ENCODE assay signal across 26 cellular contexts in genomic region chr5:134913795-134914194, GRCh38. TPM values are rescaled to one million over a fixed set of nuclear protein-coding genes. Genes with fewer than 3 reads are reported as not detected.
DNase-seq lines count a peak whose midpoint lies in the region; ATAC-seq, FAIRE-seq and TF ChIP-seq lines count a peak whose summit lies in the region.
"Had no signal": no experiment of that assay in that cellular context is flagged by ENCODE, and none has a peak within 500 bp of the region (broad histone marks: within the 10 kb centered on the region; RNA-seq: fewer than 3 reads in every experiment).

No MANE protein-coding gene starts in this region.

- no peak overlapping the region for H3K4me3 ChIP-seq in K562
- no peak overlapping the region for H3K4me3 ChIP-seq in trophoblast cell (ENCODE audit: low read depth, low read length)
- no peak overlapping the region for H3K4me3 ChIP-seq in SK-N-SH (ENCODE audit: low read depth in 2 of 2, low read length in 1 of 2)
- H3K4me3 ChIP-seq: A549; BLaER1 treated with 17β-estradiol and CSF1 and Interleukin-3, amounts not matched to agents 10 nM and 100 nM; GM12878; HAP-1 had no signal

- POLR2A ChIA-PET in K562 (lab: Yijun Ruan, JAX), result interaction anchor here (0.6 kb wide), 1 partner anchor 425 kb away, joined by 3 read pairs; no protein-coding TSS in a partner anchor
- POLR2A ChIA-PET in SK-N-SH (lab: Yijun Ruan, JAX), result no interaction called here

- H4K20me1 ChIP-seq in K562 (replicated peaks; ENCODE audit: control insufficient read depth, insufficient read depth, low read length), result no peaks in the 10 kb centered on the region; the same call in 1 of the 2 replicates
- no peaks in the 10 kb centered on the region for H4K20me1 ChIP-seq in SK-N-SH (ENCODE audit: insufficient read depth)

- H3F3A ChIP-seq in SK-N-SH (replicated peaks; ENCODE audit: insufficient read depth), result no peaks in the 10 kb centered on the region

- H3K79me1 ChIP-seq in trophoblast cell (ENCODE audit: low read length), result no peaks in the 10 kb centered on the region

- H3K27me3 Mint-ChIP-seq in activated T-cell treated with anti-CD3 and anti-CD28 coated beads, Interleukin-2, amount 50 U/mL, for 72 hours (ENCODE audit: low read depth), result no peaks in the 10 kb centered on the region
- H3K27me3 Mint-ChIP-seq: CD4-positive, alpha-beta T cell; CD8-positive, alpha-beta memory T cell had no signal

- no peak for TF ChIP-seq RAD21 in K562 (CRISPR knock-in tag; conservative IDR thresholded peaks at IDR 0.05 in 1 of 2, IDR thresholded peaks at IDR 0.05 in 1 of 2)
- no peak for TF ChIP-seq RAD21 in SK-N-SH (IDR thresholded peaks at IDR 0.05; ENCODE audit: low read length)

- H3K14ac ChIP-seq in trophoblast cell (ENCODE audit: low read length), result no peak overlapping the region

- no peak for TF ChIP-seq POLR2A in GM12891 (IDR thresholded peaks at IDR 0.05; ENCODE audit: low read depth, low read length)
- TF ChIP-seq POLR2A in K562 (conservative IDR thresholded peaks at IDR 0.05), result no peak

- BruUV-seq in K562 (replicated peaks; lab: Mats Ljungman, UMichigan), result no TSS peak

- intact Hi-C loops in K562 (cut with micrococcal nuclease), result no loop called here

- H4K8ac ChIP-seq in trophoblast cell (ENCODE audit: low read depth, low read length), result no peak overlapping the region

- ATAC-seq in activated T-cell treated with anti-CD3 and anti-CD28 coated beads, Interleukin-2, amount 50 U/mL, for 72 hours (replicated peaks in 1 of 2), result peak; percentile 25 to 30
- peak; percentile 22; the same call in 2 of the 3 replicates for ATAC-seq in K562
- ATAC-seq: A549, GM12878 had no signal

- CTCF ChIA-PET in K562 (lab: Yijun Ruan, JAX; ENCODE audit: low intra/inter-chr PET ratio) (no interaction called here), SK-N-SH (lab: Yijun Ruan, JAX) (no interaction called here)

- no peak overlapping the region for H4K12ac ChIP-seq in trophoblast cell (ENCODE audit: low read depth, low read length)

- no peak overlapping the region for H2AFZ ChIP-seq in K562 (ENCODE audit: low read depth, low read length)
- no peak overlapping the region for H2AFZ ChIP-seq in trophoblast cell (ENCODE audit: insufficient read depth, low read length, poor library complexity)
- H2AFZ ChIP-seq in SK-N-SH (ENCODE audit: low read depth), result no peak overlapping the region

- FAIRE-seq in GM12891 (lab: Jason Lieb, UNC), result peak; percentile 31
- no peak for FAIRE-seq in K562 (lab: Jason Lieb, UNC)
- FAIRE-seq: A549, D721Med, GM12878, H54 had no signal

- no peak overlapping the region for H3K4me3 Mint-ChIP-seq in activated T-cell treated with anti-CD3 and anti-CD28 coated beads, Interleukin-2, amount 50 U/mL, for 72 hours
- H3K4me3 Mint-ChIP-seq: CD14-positive monocyte; CD4-positive, alpha-beta T cell; CD8-positive, alpha-beta memory T cell; HFFc6 had no signal

- no peak for TF ChIP-seq EP300 in K562 (IDR thresholded peaks at IDR 0.05; ENCODE audit: low read length)
- no peak for TF ChIP-seq EP300 in SK-N-SH (IDR thresholded peaks at IDR 0.05; ENCODE audit: borderline replicate concordance in 1 of 2, low read depth in 1 of 2, low read length in 1 of 2)

- no peaks in the 10 kb centered on the region for H3K9me3 ChIP-seq in K562 (replicated peaks; ENCODE audit: control insufficient read depth, insufficient read depth, low read depth, low read length)
- H3K9me3 ChIP-seq in trophoblast cell (ENCODE audit: insufficient read depth, low read depth, low read length), result peaks cover 2% of the 10 kb centered on the region
- no peaks in the 10 kb centered on the region for H3K9me3 ChIP-seq in SK-N-SH
- H3K9me3 ChIP-seq: A549; BE2C; BLaER1 treated with 17β-estradiol and CSF1 and Interleukin-3, amounts not matched to agents 10 nM and 100 nM; HAP-1 had no signal

- H3K36me3 ChIP-seq in K562 (ENCODE audit: control insufficient read depth, insufficient read depth, low read length), result peaks cover 80% of the 10 kb centered on the region
- H3K36me3 ChIP-seq in trophoblast cell (ENCODE audit: control insufficient read depth in 1 of 2, insufficient read depth in 2 of 2, low read length in 2 of 2), result peaks cover 5 to 6% of the 10 kb centered on the region in 2 experiments
- peaks cover 4 to 18% of the 10 kb centered on the region in 2 experiments for H3K36me3 ChIP-seq in SK-N-SH (replicated peaks in 1 of 2; ENCODE audit: control insufficient read depth in 1 of 2, insufficient read depth in 2 of 2, low read length in 1 of 2)

- H3K23ac ChIP-seq in trophoblast cell (ENCODE audit: low read length), result peak overlapping the region; percentile 20

- no peak overlapping the region for H3K4ac ChIP-seq in trophoblast cell (ENCODE audit: low read depth, low read length)

- no peak overlapping the region for H2BK5ac ChIP-seq in trophoblast cell (ENCODE audit: low read depth, low read length, poor library complexity)

- H3K79me2 ChIP-seq in K562 (ENCODE audit: control insufficient read depth, insufficient read depth, low read length) (no peaks in the 10 kb centered on the region), trophoblast cell (ENCODE audit: control insufficient read depth, insufficient read depth, low read length, poor library complexity) (no peaks in the 10 kb centered on the region), SK-N-SH (ENCODE audit: insufficient read depth) (no peaks in the 10 kb centered on the region)

- no peaks in the 10 kb centered on the region for H3K9me3 Mint-ChIP-seq in activated T-cell treated with anti-CD3 and anti-CD28 coated beads, Interleukin-2, amount 50 U/mL, for 72 hours
- H3K9me3 Mint-ChIP-seq: CD14-positive monocyte; CD4-positive, alpha-beta T cell; CD8-positive, alpha-beta memory T cell; HFFc6 had no signal

- no peaks in the 10 kb centered on the region; a peak in 1 of 5 replicates for H3K4me1 ChIP-seq in K562 (replicated peaks in 1 of 2; ENCODE audit: control insufficient read depth in 2 of 2, insufficient read depth in 2 of 2, low read length in 2 of 2)
- no peaks in the 10 kb centered on the region for H3K4me1 ChIP-seq in trophoblast cell (ENCODE audit: control insufficient read depth in 1 of 2, insufficient read depth in 2 of 2, low read length in 2 of 2)
- H3K4me1 ChIP-seq in SK-N-SH (ENCODE audit: control insufficient read depth in 1 of 2, insufficient read depth in 2 of 2, low read depth in 1 of 2, low read length in 1 of 2), result peaks cover 0 to 3% of the 10 kb centered on the region in 2 experiments; a peak in 1 of 4 replicates
- H3K4me1 ChIP-seq: BE2C; BLaER1 treated with 17β-estradiol and CSF1 and Interleukin-3, amounts not matched to agents 10 nM and 100 nM; HAP-1 had no signal

- DNase-seq in activated T-cell treated with anti-CD3 and anti-CD28 coated beads, Interleukin-2, amount 50 U/mL, for 72 hours, result no peak
- DNase-seq in activated T-cell treated with anti-CD3 and anti-CD28 coated beads, Interleukin-2, amount 50 U/mL, for 48 hours, result no peak
- DNase-seq in GM12891 (ENCODE audit: insufficient read length, low spot score) (no peak), K562 (ENCODE audit: extremely low read depth in 1 of 4, low spot score in 3 of 4) (no peak), trophoblast cell (no peak), GM13977 (ENCODE audit: low spot score) (no peak), SK-N-SH (no peak)
- DNase-seq: 8988T; ACHN; AML-193; BE2C; CD4-positive, alpha-beta T cell; CD8-positive, alpha-beta memory T cell; DMS 273 treated with DMSO at 0.1 percent for 48 hours; DMS79; EL; GDM1; GOT3; HFFc6 had no signal

- H3K27ac Mint-ChIP-seq in activated T-cell treated with anti-CD3 and anti-CD28 coated beads, Interleukin-2, amount 50 U/mL, for 72 hours, result no peak overlapping the region
- H3K27ac Mint-ChIP-seq: CD14-positive monocyte; CD4-positive, alpha-beta T cell; CD8-positive, alpha-beta memory T cell; HFFc6 had no signal

- no peak overlapping the region for H2AK5ac ChIP-seq in trophoblast cell (ENCODE audit: low read length)

- H2BK120ac ChIP-seq in trophoblast cell (ENCODE audit: insufficient read depth, low read length, poor library complexity), result no peak overlapping the region

- in situ Hi-C loops in K562 (cut with MboI), result no loop called here
- in situ Hi-C loops in GM13977 (cut with MboI; ENCODE audit: low pct_unique_long_range_greater_than_20kb, low sequenced_read_pairs, unreplicated experiment), result no loop called here

- H2BK12ac ChIP-seq in trophoblast cell (ENCODE audit: low read length), result no peak overlapping the region

- peak overlapping the region in 1 of 2 experiments; percentile 22; a peak in 1 of 4 replicates for H3K9ac ChIP-seq in K562 (ENCODE audit: insufficient read depth in 1 of 2, low read depth in 2 of 2, low read length in 2 of 2)
- no peak overlapping the region for H3K9ac ChIP-seq in trophoblast cell (ENCODE audit: low read length)
- H3K9ac ChIP-seq in SK-N-SH, result no peak overlapping the region
- H3K9ac ChIP-seq: BLaER1 treated with 17β-estradiol and CSF1 and Interleukin-3, amounts not matched to agents 10 nM and 100 nM had no signal

- WGBS in K562 (ENCODE audit: insufficient coverage, low coverage, missing lambda C conversion rate), result 83% methylated on average over 1 of the region's 1 CpG
- no CpG with 5 or more reads among the region's 1 CpG for WGBS in trophoblast cell (ENCODE audit: extremely low coverage, insufficient coverage, insufficient read length)
- WGBS in SK-N-SH (ENCODE audit: low lambda C conversion rate), result 100% methylated on average over 1 of the region's 1 CpG

- H3K4me2 ChIP-seq in K562 (ENCODE audit: insufficient read depth, low read length) (no peak overlapping the region), trophoblast cell (ENCODE audit: low read length) (no peak overlapping the region), SK-N-SH (no peak overlapping the region)
- H3K4me2 ChIP-seq: A549; BLaER1 treated with 17β-estradiol and CSF1 and Interleukin-3, amounts not matched to agents 10 nM and 100 nM had no signal

- H3K27me3 ChIP-seq in K562 (ENCODE audit: control insufficient read depth in 2 of 2, insufficient read depth in 2 of 2, low read length in 2 of 2) (no peaks in the 10 kb centered on the region), trophoblast cell (ENCODE audit: insufficient read depth, low read length) (no peaks in the 10 kb centered on the region), SK-N-SH (ENCODE audit: insufficient read depth) (no peaks in the 10 kb centered on the region)
- H3K27me3 ChIP-seq: BE2C; BLaER1 treated with 17β-estradiol and CSF1 and Interleukin-3, amounts not matched to agents 10 nM and 100 nM had no signal

- H3K36me3 Mint-ChIP-seq in activated T-cell treated with anti-CD3 and anti-CD28 coated beads, Interleukin-2, amount 50 U/mL, for 72 hours (ENCODE audit: insufficient read depth in 2 of 2), result peaks cover 0 to 6% of the 10 kb centered on the region in 2 donors

- H3K18ac ChIP-seq in trophoblast cell (ENCODE audit: low read length), result no peak overlapping the region

- no peak for TF ChIP-seq CTCF in K562 (IDR thresholded peaks at IDR 0.05 in 2 of 3, conservative IDR thresholded peaks at IDR 0.05 in 1 of 3; ENCODE audit: insufficient read depth in 2 of 3, low read depth in 1 of 3, low read length in 3 of 3)
- TF ChIP-seq CTCF in GM13977 (IDR thresholded peaks at IDR 0.05; ENCODE audit: extremely low read depth, insufficient read depth, missing control alignments), result no peak
- TF ChIP-seq CTCF in SK-N-SH (IDR thresholded peaks at IDR 0.05), result no peak

- no peaks in the 10 kb centered on the region for H3K9me1 ChIP-seq in K562 (ENCODE audit: control insufficient read depth, insufficient read depth, low read length)

- H3K4me1 Mint-ChIP-seq in activated T-cell treated with anti-CD3 and anti-CD28 coated beads, Interleukin-2, amount 50 U/mL, for 72 hours (ENCODE audit: low read depth), result peaks cover 16% of the 10 kb centered on the region
- H3K4me1 Mint-ChIP-seq: CD14-positive monocyte had no signal

- H3K27ac ChIP-seq in K562 (ENCODE audit: extremely low read depth, low read depth, low read length) (no peak overlapping the region), trophoblast cell (ENCODE audit: low read depth, low read length) (no peak overlapping the region), SK-N-SH (ENCODE audit: low read depth in 2 of 2, low read length in 1 of 2) (no peak overlapping the region)
- H3K27ac ChIP-seq: A549; BLaER1 treated with 17β-estradiol and CSF1 and Interleukin-3, amounts not matched to agents 10 nM and 100 nM had no signal

- H4K91ac ChIP-seq in trophoblast cell (ENCODE audit: low read depth, low read length), result no peak overlapping the region

- H3K9me2 ChIP-seq in SK-N-SH, result no peaks in the 10 kb centered on the region

RNA-seq across cellular contexts. Expression of gene PCBD2, which starts 8.9 kb away (rescaled TPM):
- total RNA-seq in activated T-cell treated with anti-CD3 and anti-CD28 coated beads, Interleukin-2, amount 50 U/mL, for 72 hours, result 10 to 100 TPM; 22.1 to 22.2 TPM
- polyA plus RNA-seq in GM12891 (2012; ENCODE audit: low read depth, missing spikeins), result 4.9 TPM
- total RNA-seq in K562 (2011; cell fraction: chromatin; rRNA removed; ENCODE audit: low replicate concordance), result 16.5 and 20.4 TPM in 2 replicates
- total RNA-seq in K562 (2011; cell fraction: nucleolus; rRNA removed), result 7.8 and 9.9 TPM in 2 replicates
- 19.7 and 32.0 TPM in 2 replicates for total RNA-seq in K562 (2011; cell fraction: nucleoplasm; rRNA removed)
- 5.2 and 8.9 TPM in 2 replicates for total RNA-seq in K562 (2014; rRNA removed)
- 8.0 and 8.4 TPM in 2 replicates for total RNA-seq in K562 (2014; rRNA removed; fragmentation: Illumina TruSeq; extraction: Trizol)
- total RNA-seq in K562 (2015; rRNA removed; fragmentation: Illumina TruSeq; extraction: Trizol), result 6.7 and 6.8 TPM in 2 replicates
- 8.0 and 10.4 TPM in 2 replicates for total RNA-seq in K562 (2021)
- 13.8 and 15.4 TPM in 2 replicates for polyA plus RNA-seq in K562 (2011; rRNA removed)
- 5.9 and 10.1 TPM in 2 replicates for polyA plus RNA-seq in K562 (2011; cell fraction: cytosol; rRNA removed)
- polyA plus RNA-seq in K562 (2011; cell fraction: nucleus; rRNA removed), result 8.4 and 12.2 TPM in 2 replicates
- 7.2 and 8.8 TPM in 2 replicates for polyA plus RNA-seq in K562 (2012)
- 6.8 and 7.0 TPM in 2 replicates for polyA plus RNA-seq in K562 (2014; fragmentation: Illumina TruSeq; extraction: Trizol)
- 1 to 10 TPM; 7.1 to 7.8 TPM for polyA plus RNA-seq in K562 (2014; fragmentation: Nextera tagmentation; extraction: Ambion mirVana)
- 8.0 and 10.7 TPM in 2 replicates for polyA plus RNA-seq in K562 (2014; rRNA removed)
- 5.7 and 8.1 TPM in 2 replicates for polyA minus RNA-seq in K562 (2011; rRNA and poly(A)+ RNA removed)
- polyA minus RNA-seq in K562 (2011; cell fraction: cytosol; rRNA and poly(A)+ RNA removed), result 5.2 and 6.5 TPM in 2 replicates
- polyA minus RNA-seq in K562 (2011; cell fraction: nucleus; rRNA and poly(A)+ RNA removed), result 5.0 and 5.7 TPM in 2 replicates
- polyA plus RNA-seq in trophoblast cell (2013), result 3.4 and 3.7 TPM in 2 replicates
- polyA plus RNA-seq in SK-N-SH (2012; rRNA removed), result 5.1 and 6.2 TPM in 2 replicates
- 7.5 and 7.7 TPM in 2 replicates for polyA plus RNA-seq in SK-N-SH (2012; cell fraction: cytosol; rRNA removed)
- 6.9 and 8.8 TPM in 2 replicates for polyA plus RNA-seq in SK-N-SH (2012; cell fraction: nucleus; rRNA removed)

RNA-seq across cellular contexts. Expression of gene TXNDC15, which starts 39.6 kb away (rescaled TPM):
- total RNA-seq in activated T-cell treated with anti-CD3 and anti-CD28 coated beads, Interleukin-2, amount 50 U/mL, for 72 hours, result 10 to 100 TPM; 46.9 TPM
- 27.2 TPM for polyA plus RNA-seq in GM12891 (2012; ENCODE audit: low read depth, missing spikeins)
- 19.7 and 21.9 TPM in 2 replicates for total RNA-seq in K562 (2011; cell fraction: chromatin; rRNA removed; ENCODE audit: low replicate concordance)
- 7.6 and 12.7 TPM in 2 replicates for total RNA-seq in K562 (2011; cell fraction: nucleolus; rRNA removed)
- total RNA-seq in K562 (2011; cell fraction: nucleoplasm; rRNA removed), result 15.2 and 20.8 TPM in 2 replicates
- total RNA-seq in K562 (2014; rRNA removed) (10.6 and 15.4 TPM in 2 replicates), K562 (2014; rRNA removed; fragmentation: Illumina TruSeq; extraction: Trizol) (10.3 and 12.8 TPM in 2 replicates), K562 (2015; rRNA removed; fragmentation: Illumina TruSeq; extraction: Trizol) (14.6 and 14.8 TPM in 2 replicates), K562 (2021) (8.9 and 11.7 TPM in 2 replicates)
- polyA plus RNA-seq in K562 (2011; rRNA removed) (10.4 and 12.3 TPM in 2 replicates), K562 (2014; fragmentation: Illumina TruSeq; extraction: Trizol) (8.6 and 12.6 TPM in 2 replicates), K562 (2014; fragmentation: Nextera tagmentation; extraction: Ambion mirVana) (1 to 10 TPM; 3.0 to 3.1 TPM), K562 (2014; rRNA removed) (14.7 and 14.9 TPM in 2 replicates), SK-N-SH (2012; rRNA removed) (93.9 and 112 TPM in 2 replicates)
- polyA plus RNA-seq in K562 (2011; cell fraction: cytosol; rRNA removed), result 10.4 and 12.4 TPM in 2 replicates
- polyA plus RNA-seq in K562 (2011; cell fraction: nucleus; rRNA removed), result 5.8 and 7.2 TPM in 2 replicates
- polyA plus RNA-seq in K562 (2012), result 7.1 and 15.0 TPM in 2 replicates
- polyA minus RNA-seq in K562 (2011; rRNA and poly(A)+ RNA removed), result 14.7 and 17.0 TPM in 2 replicates
- polyA minus RNA-seq in K562 (2011; cell fraction: cytosol; rRNA and poly(A)+ RNA removed), result 6.6 and 8.2 TPM in 2 replicates
- 2.3 and 3.6 TPM in 2 replicates for polyA minus RNA-seq in K562 (2011; cell fraction: nucleus; rRNA and poly(A)+ RNA removed)
- 33.7 and 34.0 TPM in 2 replicates for polyA plus RNA-seq in trophoblast cell (2013)
- 60.6 and 81.9 TPM in 2 replicates for polyA plus RNA-seq in SK-N-SH (2012; cell fraction: cytosol; rRNA removed)
- 61.0 and 63.9 TPM in 2 replicates for polyA plus RNA-seq in SK-N-SH (2012; cell fraction: nucleus; rRNA removed)

RNA-seq across cellular contexts. Expression of gene CATSPER3, which starts 53.9 kb away (rescaled TPM):
- 1 to 10 TPM in 1 of 2 donors, under 1 TPM in 1; 0.79 to 1.1 TPM for total RNA-seq in activated T-cell treated with anti-CD3 and anti-CD28 coated beads, Interleukin-2, amount 50 U/mL, for 72 hours
- 0.14 TPM for polyA plus RNA-seq in GM12891 (2012; ENCODE audit: low read depth, missing spikeins)
- total RNA-seq in K562 (2011; cell fraction: chromatin; rRNA removed; ENCODE audit: low replicate concordance), result 3.2 TPM in 2 replicates
- total RNA-seq in K562 (2011; cell fraction: nucleolus; rRNA removed), result 2.2 and 2.4 TPM in 2 replicates
- 1.5 and 1.7 TPM in 2 replicates for total RNA-seq in K562 (2011; cell fraction: nucleoplasm; rRNA removed)
- total RNA-seq in K562 (2014; rRNA removed) (0.14 and 0.45 TPM in 2 replicates), K562 (2014; rRNA removed; fragmentation: Illumina TruSeq; extraction: Trizol) (0.22 and 0.44 TPM in 2 replicates), K562 (2015; rRNA removed; fragmentation: Illumina TruSeq; extraction: Trizol) (0.38 and 0.43 TPM in 2 replicates), K562 (2021) (0.34 and 0.49 TPM in 2 replicates)
- polyA plus RNA-seq in K562 (2011; rRNA removed) (1.5 and 1.7 TPM in 2 replicates), K562 (2014; fragmentation: Illumina TruSeq; extraction: Trizol) (0.29 and 0.37 TPM in 2 replicates), K562 (2014; fragmentation: Nextera tagmentation; extraction: Ambion mirVana) (under 1 TPM; 0.60 to 0.62 TPM), K562 (2014; rRNA removed) (0.22 and 0.61 TPM in 2 replicates), SK-N-SH (2012; rRNA removed) (0.26 and 0.37 TPM in 2 replicates)
- 0.86 and 1.4 TPM in 2 replicates for polyA plus RNA-seq in K562 (2011; cell fraction: cytosol; rRNA removed)
- 2.2 and 4.2 TPM in 2 replicates for polyA plus RNA-seq in K562 (2011; cell fraction: nucleus; rRNA removed)
- 0.44 and 0.97 TPM in 2 replicates for polyA plus RNA-seq in K562 (2012)
- 1.3 and 1.8 TPM in 2 replicates for polyA minus RNA-seq in K562 (2011; rRNA and poly(A)+ RNA removed)
- polyA minus RNA-seq in K562 (2011; cell fraction: cytosol; rRNA and poly(A)+ RNA removed), result not detected in 2 replicates
- 0.94 and 1.00 TPM in 2 replicates for polyA minus RNA-seq in K562 (2011; cell fraction: nucleus; rRNA and poly(A)+ RNA removed)
- polyA plus RNA-seq in trophoblast cell (2013), result 0.07 and 0.11 TPM in 2 replicates
- 0.26 and 0.33 TPM in 2 replicates for polyA plus RNA-seq in SK-N-SH (2012; cell fraction: cytosol; rRNA removed)
- polyA plus RNA-seq in SK-N-SH (2012; cell fraction: nucleus; rRNA removed), result 0.92 and 1.5 TPM in 2 replicates
